ENCODE assay signal across 8 cellular contexts in the genomic region with DNA sequence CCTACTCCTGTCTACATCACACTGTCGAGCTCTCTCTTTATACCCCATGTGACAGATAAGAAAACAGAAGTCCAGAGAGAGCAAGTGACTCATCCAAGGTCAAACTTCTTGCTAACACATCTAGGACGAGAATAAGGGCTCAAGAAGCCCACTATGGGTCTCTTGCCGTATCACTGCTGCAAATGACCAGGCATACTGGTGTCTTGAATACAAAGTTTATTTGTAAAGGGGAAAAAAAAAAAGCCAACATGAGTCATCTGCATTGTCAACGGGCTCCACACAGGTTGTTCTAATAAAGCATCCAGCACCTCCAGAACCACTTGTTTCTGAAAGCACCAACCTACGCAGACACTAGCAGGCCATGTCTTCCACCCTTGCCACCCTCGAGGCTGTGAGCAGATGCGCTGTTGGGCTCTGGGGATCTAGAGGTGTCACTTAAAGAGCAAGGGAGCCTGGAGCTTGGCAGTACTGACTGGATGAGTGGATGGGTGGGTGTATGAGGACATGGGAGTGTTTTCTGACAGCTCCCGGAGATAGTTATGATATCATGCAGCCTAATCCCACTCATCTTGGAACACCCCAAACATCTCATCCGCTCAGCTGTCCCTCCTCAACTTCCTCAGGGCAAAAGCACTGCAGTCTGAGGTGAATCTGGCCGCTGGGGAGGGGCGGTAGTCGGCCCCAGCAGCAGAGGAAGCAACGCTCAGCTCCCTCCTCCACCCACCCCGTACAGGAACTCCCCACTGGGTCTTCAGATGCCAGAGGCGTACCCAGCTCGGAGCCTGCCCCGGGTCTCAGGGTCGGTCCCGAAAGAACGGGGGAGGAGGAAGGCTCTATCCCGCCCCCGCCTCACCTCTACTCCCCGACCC. TPM values are rescaled to one million over a fixed set of nuclear protein-coding genes. Genes with fewer than 3 reads are reported as not detected.
DNase-seq lines count a peak whose midpoint lies in the region; ATAC-seq and TF ChIP-seq lines count a peak whose summit lies in the region.

No MANE protein-coding gene starts in this region.

- peak overlapping the region; percentile 69 for H3K4me3 ChIP-seq in HEK293 (ENCODE audit: low read depth, low read length)
- peak overlapping the region; percentile 87 for H3K4me3 ChIP-seq in Loucy (ENCODE audit: low read length, poor library complexity, severe bottlenecking)
- H3K4me3 ChIP-seq in WI38 (ENCODE audit: low read depth, low read length) = peak overlapping the region; percentile 67
- peak overlapping the region; percentile 71 to 81 for H3K4me3 ChIP-seq in duodenal mucosa (ENCODE audit: low read depth in 1 of 2, low read length in 2 of 2)
- H3K4me3 ChIP-seq in right lobe of liver = peak overlapping the region; percentile 81 to 87 (median 86)

- peak; percentile 32 for DNase-seq in NCI-H2107 treated with DMSO at 0.1 percent for 48 hours (lab: John Stamatoyannopoulos, UW; ENCODE audit: unreplicated experiment)
- no peak for DNase-seq in NCI-H2107 (lab: John Stamatoyannopoulos, UW)
- peak in 2 of 3 donors; percentile 60 to 70 for DNase-seq in right lobe of liver
- DNase-seq in stimulated activated CD8-positive, alpha-beta memory T cell treated with anti-CD3 and anti-CD28 coated beads, Interleukin-12 subunit alpha, Interleukin-12 subunit beta, amount 100 ng/mL, for 4 hours (ENCODE audit: low read depth) = peak; percentile 8

- no peak for TF ChIP-seq CTCF in HEK293 (tag by site-specific recombination; IDR thresholded peaks at IDR 0.05)
- TF ChIP-seq CTCF in Loucy (conservative IDR thresholded peaks at IDR 0.05; ENCODE audit: low read length) = no peak
- no peak for TF ChIP-seq CTCF in WI38 (IDR thresholded peaks at IDR 0.05; ENCODE audit: low read depth, low read length)
- no peak for TF ChIP-seq CTCF in right lobe of liver (IDR thresholded peaks at IDR 0.05)

- POLR2A ChIA-PET in HEK293 (lab: Yijun Ruan, JAX) = interaction anchor here (0.6 to 1.3 kb wide), 5 partner anchors 12 to 321 kb away, joined by 3 read pairs; no protein-coding TSS in a partner anchor

- no peaks in the 10 kb centered on the region for H3K9me3 ChIP-seq in HEK293 (ENCODE audit: control insufficient read depth, insufficient read depth, low read depth, low read length)
- H3K9me3 ChIP-seq in Loucy (ENCODE audit: insufficient read depth, low read depth, low read length) = no peaks in the 10 kb centered on the region
- no peaks in the 10 kb centered on the region for H3K9me3 ChIP-seq in duodenal mucosa (ENCODE audit: control insufficient read depth in 1 of 2, low read length in 2 of 2)
- H3K9me3 ChIP-seq in right lobe of liver = no peaks in the 10 kb centered on the region

- H3K36me3 ChIP-seq in HEK293 (ENCODE audit: control insufficient read depth in 2 of 2, insufficient read depth in 1 of 2, low read length in 2 of 2) (no peaks in the 10 kb centered on the region), Loucy (ENCODE audit: insufficient read depth, low read length) (no peaks in the 10 kb centered on the region), duodenal mucosa (ENCODE audit: control insufficient read depth in 1 of 2, insufficient read depth in 2 of 2, low read length in 2 of 2) (no peaks in the 10 kb centered on the region), right lobe of liver (no peaks in the 10 kb centered on the region)

- H3K27me3 ChIP-seq in Loucy (ENCODE audit: insufficient read depth, low read length, poor library complexity, severe bottlenecking) (no peaks in the 10 kb centered on the region), duodenal mucosa (ENCODE audit: control insufficient read depth in 1 of 2, insufficient read depth in 2 of 2, low read length in 2 of 2) (no peaks in the 10 kb centered on the region), right lobe of liver (no peaks in the 10 kb centered on the region)

- H2AFZ ChIP-seq in Loucy (ENCODE audit: low read length) = peak overlapping the region; percentile 91

- CTCF ChIA-PET in HEK293 (lab: Yijun Ruan, JAX) = interaction anchor here (0.5 to 2.8 kb wide), 7 partner anchors 27 to 1988 kb away, joined by 3 to 21 read pairs (median 5); no protein-coding TSS in a partner anchor

- peak; percentile 53 to 63 (median 56) for ATAC-seq in right lobe of liver

- intact Hi-C loops in right lobe of liver (cut with DNase I) = loop anchor here in 1 of 2 donors (5.0 kb wide), 1 partner anchor 60 kb away; no protein-coding TSS in a partner anchor

- no peaks in the 10 kb centered on the region for H3F3A ChIP-seq in Loucy (ENCODE audit: low read depth)

- H3K4me1 ChIP-seq in HEK293 (ENCODE audit: control insufficient read depth, insufficient read depth, low read length) = no peaks in the 10 kb centered on the region; the same call in none of the 2 replicates
- peaks cover 28% of the 10 kb centered on the region for H3K4me1 ChIP-seq in Loucy (ENCODE audit: insufficient read depth, low read length, poor library complexity, severe bottlenecking)
- peaks cover 34 to 42% of the 10 kb centered on the region in 2 donors for H3K4me1 ChIP-seq in duodenal mucosa (ENCODE audit: control insufficient read depth in 1 of 2, insufficient read depth in 2 of 2, low read length in 2 of 2)
- H3K4me1 ChIP-seq in right lobe of liver = peaks cover 0 to 40% (median 3%) of the 10 kb centered on the region in 4 donors

- TF ChIP-seq POLR2A in right lobe of liver (IDR thresholded peaks at IDR 0.05) = peak; percentile 64

- H3K9ac ChIP-seq in Loucy (ENCODE audit: low read depth, low read length, poor library complexity, severe bottlenecking) (peak overlapping the region; percentile 81), duodenal mucosa (ENCODE audit: low read depth in 1 of 2, low read length in 2 of 2) (peak overlapping the region; percentile 63 to 67)

- H3K4me2 ChIP-seq in Loucy (ENCODE audit: low read depth, low read length, poor library complexity, severe bottlenecking) = peak overlapping the region; percentile 89

- no peaks in the 10 kb centered on the region for H3K9me2 ChIP-seq in Loucy (replicated peaks; ENCODE audit: low read depth, low read length)

- no peaks in the 10 kb centered on the region for H4K20me1 ChIP-seq in Loucy (ENCODE audit: insufficient read depth, low read length, poor library complexity, severe bottlenecking)

- peaks cover 49% of the 10 kb centered on the region for H3K79me2 ChIP-seq in Loucy (ENCODE audit: insufficient read depth, low read length)

- WGBS in right lobe of liver (ENCODE audit: insufficient coverage, low coverage, low lambda C conversion rate, missing lambda C conversion rate) = 5% methylated on average over 7 of the region's 23 CpGs

- H3K27ac ChIP-seq in HEK293 (ENCODE audit: extremely low read depth, low read depth, low read length) (peak overlapping the region; percentile 64; the same call in 1 of the 2 replicates), duodenal mucosa (ENCODE audit: low read depth, low read length) (peak overlapping the region; percentile 58), right lobe of liver (peak overlapping the region; percentile 81 to 93 (median 88))

TF ChIP-seq in HEK293, 187 proteins besides CTCF, POLR2A, EP300 and RAD21 (continues in another document):
- TF ChIP-seq ZNF529 (tag by site-specific recombination; IDR thresholded peaks at IDR 0.05; ENCODE audit: insufficient replicate concordance) (no peak), ZNF341 (tag by site-specific recombination; IDR thresholded peaks at IDR 0.05; ENCODE audit: low read depth) (peak; percentile 15; the same call in 1 of the 2 replicates), ZNF621 (tag by site-specific recombination; IDR thresholded peaks at IDR 0.05) (no peak), ZSCAN30 (tag by site-specific recombination; IDR thresholded peaks at IDR 0.05) (no peak), ZNF747 (tag by site-specific recombination; IDR thresholded peaks at IDR 0.05) (no peak), ZNF366 (tag by site-specific recombination; conservative IDR thresholded peaks at IDR 0.05) (0 out of 2 replicates have a peak, but pooled peaks have one; percentile 13), ZNF629 (tag by site-specific recombination; IDR thresholded peaks at IDR 0.05) (peak; percentile 47), ZBTB20 (tag by site-specific recombination; IDR thresholded peaks at IDR 0.05) (peak; percentile 40; the same call in 1 of the 2 replicates)
- TF ChIP-seq, protein P1, sequence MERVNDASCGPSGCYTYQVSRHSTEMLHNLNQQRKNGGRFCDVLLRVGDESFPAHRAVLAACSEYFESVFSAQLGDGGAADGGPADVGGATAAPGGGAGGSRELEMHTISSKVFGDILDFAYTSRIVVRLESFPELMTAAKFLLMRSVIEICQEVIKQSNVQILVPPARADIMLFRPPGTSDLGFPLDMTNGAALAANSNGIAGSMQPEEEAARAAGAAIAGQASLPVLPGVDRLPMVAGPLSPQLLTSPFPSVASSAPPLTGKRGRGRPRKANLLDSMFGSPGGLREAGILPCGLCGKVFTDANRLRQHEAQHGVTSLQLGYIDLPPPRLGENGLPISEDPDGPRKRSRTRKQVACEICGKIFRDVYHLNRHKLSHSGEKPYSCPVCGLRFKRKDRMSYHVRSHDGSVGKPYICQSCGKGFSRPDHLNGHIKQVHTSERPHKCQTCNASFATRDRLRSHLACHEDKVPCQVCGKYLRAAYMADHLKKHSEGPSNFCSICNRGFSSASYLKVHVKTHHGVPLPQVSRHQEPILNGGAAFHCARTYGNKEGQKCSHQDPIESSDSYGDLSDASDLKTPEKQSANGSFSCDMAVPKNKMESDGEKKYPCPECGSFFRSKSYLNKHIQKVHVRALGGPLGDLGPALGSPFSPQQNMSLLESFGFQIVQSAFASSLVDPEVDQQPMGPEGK (tag by site-specific recombination; IDR thresholded peaks at IDR 0.05) = 0 out of 2 replicates have a peak, but pooled peaks have one; percentile 28
- TF ChIP-seq, protein P2, sequence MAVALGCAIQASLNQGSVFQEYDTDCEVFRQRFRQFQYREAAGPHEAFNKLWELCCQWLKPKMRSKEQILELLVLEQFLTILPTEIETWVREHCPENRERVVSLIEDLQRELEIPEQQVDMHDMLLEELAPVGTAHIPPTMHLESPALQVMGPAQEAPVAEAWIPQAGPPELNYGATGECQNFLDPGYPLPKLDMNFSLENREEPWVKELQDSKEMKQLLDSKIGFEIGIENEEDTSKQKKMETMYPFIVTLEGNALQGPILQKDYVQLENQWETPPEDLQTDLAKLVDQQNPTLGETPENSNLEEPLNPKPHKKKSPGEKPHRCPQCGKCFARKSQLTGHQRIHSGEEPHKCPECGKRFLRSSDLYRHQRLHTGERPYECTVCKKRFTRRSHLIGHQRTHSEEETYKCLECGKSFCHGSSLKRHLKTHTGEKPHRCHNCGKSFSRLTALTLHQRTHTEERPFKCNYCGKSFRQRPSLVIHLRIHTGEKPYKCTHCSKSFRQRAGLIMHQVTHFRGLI (tag by site-specific recombination; IDR thresholded peaks at IDR 0.05) = peak; percentile 49; the same call in 1 of the 2 replicates

RNA-seq across cellular contexts. Expression of a gene that starts 1.1 kb away (rescaled TPM):
- 100 to 1,000 TPM in 1 of 6 experiments, 10 to 100 TPM in 5; 43.5 to 106 (median 51.8) TPM for total RNA-seq in right lobe of liver
